In the genomic region with DNA sequence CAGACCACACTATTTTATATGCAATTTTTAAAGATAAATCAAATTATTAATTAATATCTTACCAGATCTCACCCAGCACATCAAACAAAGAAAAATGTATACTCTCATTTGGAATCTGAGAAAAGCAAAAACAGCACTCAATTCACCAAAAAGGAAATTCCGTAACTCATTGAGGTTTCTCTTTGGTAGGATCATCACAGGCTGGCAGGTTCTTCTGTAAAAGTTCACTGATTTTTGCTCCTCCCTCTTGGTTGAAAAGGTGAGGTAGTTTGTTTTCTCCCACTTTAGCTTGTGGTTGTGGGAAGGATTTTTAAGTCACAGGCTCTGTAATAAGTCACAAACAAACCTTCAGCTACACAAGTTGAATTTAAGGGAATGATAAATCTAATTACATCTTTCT, we compare ENCODE assay signal across 28 cellular contexts. TPM values are rescaled to one million over a fixed set of nuclear protein-coding genes. Genes with fewer than 3 reads are reported as not detected.
DNase-seq lines count a peak whose midpoint lies in the region; ATAC-seq and TF ChIP-seq lines count a peak whose summit lies in the region.
"Had no signal": no experiment of that assay in that cellular context is flagged by ENCODE, and none has a peak within 500 bp of the region (broad histone marks: within the 10 kb centered on the region; RNA-seq: fewer than 3 reads in every experiment).

A gene (minus strand): TSS at position 218 of the 400 bp plus-strand sequence. CDS start 110 bp downstream, at position 108.

- H3K79me2 ChIP-seq in mammary epithelial cell (ENCODE audit: insufficient read depth, low read length) = no peaks in the 10 kb centered on the region

- dilution Hi-C loops in mammary epithelial cell (cut with HindIII; ENCODE audit: low sequenced_read_pairs) = no loop called here

- H3K27ac Mint-ChIP-seq in MCF 10A (ENCODE audit: low read depth, unreplicated experiment) = no peak within 1 kb of the TSS
- H3K27ac Mint-ChIP-seq: CD14-positive monocyte; CD4-positive, alpha-beta memory T cell; CD4-positive, CD25-positive, alpha-beta regulatory T cell; CD8-positive, alpha-beta memory T cell had no signal

- H3K4me1 Mint-ChIP-seq in MCF 10A (ENCODE audit: insufficient read depth, unreplicated experiment) = no peaks in the 10 kb centered on the region
- H3K4me1 Mint-ChIP-seq: CD4-positive, alpha-beta memory T cell had no signal

- CTCF ChIA-PET in MCF 10A (lab: Yijun Ruan, JAX) = no interaction called here
- CTCF ChIA-PET in mammary epithelial cell (lab: Charles Lee; ENCODE audit: low non-redundant PET) = no interaction called here

- POLR2A ChIA-PET in MCF 10A (lab: Yijun Ruan, JAX) = no interaction called here

- no peaks in the 10 kb centered on the region for H3K9me3 ChIP-seq in mammary epithelial cell (replicated peaks; ENCODE audit: insufficient read depth, low read length)
- no peaks in the 10 kb centered on the region for H3K9me3 ChIP-seq in SK-N-MC (ENCODE audit: low read depth, low read length)
- H3K9me3 ChIP-seq in upper lobe of right lung = no peaks in the 10 kb centered on the region
- H3K9me3 ChIP-seq: A549, BE2C had no signal

- in situ Hi-C loops in mammary epithelial cell (cut with MboI; ENCODE audit: low sequenced_read_pairs in 2 of 2) = no loop called here

- BruUV-seq in MCF 10A (replicated peaks; lab: Mats Ljungman, UMichigan) (TSS peak; percentile 77), mammary epithelial cell (replicated peaks; lab: Mats Ljungman, UMichigan) (no TSS peak)

- H4K20me1 ChIP-seq in mammary epithelial cell (ENCODE audit: insufficient read depth, low read length) = no peaks in the 10 kb centered on the region
- H4K20me1 ChIP-seq: BLaER1 had no signal

- no peak within 1 kb of the TSS for H3K27ac ChIP-seq in mammary epithelial cell (ENCODE audit: insufficient read depth, low read depth, low read length)
- H3K27ac ChIP-seq in SK-N-MC = peak within 1 kb of the TSS; percentile 97
- H3K27ac ChIP-seq in upper lobe of right lung = no peak within 1 kb of the TSS
- H3K27ac ChIP-seq: 22Rv1, A549, BLaER1 had no signal

- H3K36me3 ChIP-seq in mammary epithelial cell (ENCODE audit: insufficient read depth, low read length) (no peaks in the 10 kb centered on the region), SK-N-MC (ENCODE audit: insufficient read depth, low read length) (no peaks in the 10 kb centered on the region), upper lobe of right lung (no peaks in the 10 kb centered on the region)
- H3K36me3 ChIP-seq: BE2C, BLaER1 had no signal

- H2AFZ ChIP-seq in mammary epithelial cell (ENCODE audit: low read depth, low read length) = no peak within 1 kb of the TSS

- DNase-seq in MCF 10A (ENCODE audit: unreplicated experiment) (no peak), mammary epithelial cell (no peak), SK-N-MC (ENCODE audit: low read depth, low spot score) (no peak), nucleus accumbens (lab: John Stamatoyannopoulos, UW) (no peak), upper lobe of right lung (no peak)
- DNase-seq: ACHN; BE2C; C1 segment of cervical spinal cord; CD4-positive, alpha-beta memory T cell; CD4-positive, CD25-positive, alpha-beta regulatory T cell; CD8-positive, alpha-beta memory T cell; COR-L47; DMS 273 treated with DMSO at 0.1 percent for 48 hours; DMS153; DMS53; DMS79; DND-41; EL; GDM1 had no signal

- intact Hi-C loops in MCF 10A (cut with micrococcal nuclease) = no loop called here
- intact Hi-C loops in mammary epithelial cell (cut with micrococcal nuclease) = no loop called here
- intact Hi-C loops in upper lobe of right lung (cut with DNase I) = no loop called here

- H3K4me3 ChIP-seq in mammary epithelial cell (replicated peaks in 1 of 3; ENCODE audit: insufficient read depth in 1 of 3, low read depth in 2 of 3, low read length in 3 of 3) = no peak within 1 kb of the TSS
- peak within 1 kb of the TSS; percentile 78 for H3K4me3 ChIP-seq in SK-N-MC
- no peak within 1 kb of the TSS for H3K4me3 ChIP-seq in upper lobe of right lung
- H3K4me3 ChIP-seq: A549, BLaER1, GM12878 had no signal

- 67% methylated on average over 1 of the region's 1 CpG for WGBS in mammary epithelial cell (ENCODE audit: low coverage, missing lambda C conversion rate)

- H3K9ac ChIP-seq in mammary epithelial cell (ENCODE audit: insufficient read depth, low read length) (no peak within 1 kb of the TSS), SK-N-MC (ENCODE audit: insufficient read length) (peak within 1 kb of the TSS; percentile 79)
- H3K9ac ChIP-seq: BLaER1 had no signal

- peaks cover 77% of the 10 kb centered on the region for H3K27me3 Mint-ChIP-seq in MCF 10A (ENCODE audit: insufficient read depth, unreplicated experiment)

- no peak for ATAC-seq in upper lobe of right lung
- ATAC-seq: A549, GM12878 had no signal

- no peaks in the 10 kb centered on the region for H3K9me3 Mint-ChIP-seq in MCF 10A (ENCODE audit: unreplicated experiment)
- H3K9me3 Mint-ChIP-seq: CD4-positive, alpha-beta memory T cell; CD4-positive, CD25-positive, alpha-beta regulatory T cell; CD8-positive, alpha-beta memory T cell had no signal

- TF ChIP-seq CTCF in MCF 10A (IDR thresholded peaks at IDR 0.05; ENCODE audit: unreplicated experiment) (no peak), mammary epithelial cell (conservative IDR thresholded peaks at IDR 0.05 in 1 of 2, IDR thresholded peaks at IDR 0.05 in 1 of 2; ENCODE audit: extremely low read depth in 1 of 2, insufficient read depth in 1 of 2, low read depth in 1 of 2, low read length in 2 of 2) (no peak), upper lobe of right lung (IDR thresholded peaks at IDR 0.05) (no peak)

- H3K4me3 Mint-ChIP-seq in MCF 10A (ENCODE audit: unreplicated experiment) = no peak within 1 kb of the TSS
- H3K4me3 Mint-ChIP-seq: CD14-positive monocyte; CD4-positive, alpha-beta memory T cell; CD4-positive, CD25-positive, alpha-beta regulatory T cell; CD8-positive, alpha-beta memory T cell had no signal

- H3K4me2 ChIP-seq in mammary epithelial cell (ENCODE audit: insufficient read depth, low read depth, low read length) = no peak within 1 kb of the TSS
- H3K4me2 ChIP-seq: A549, BLaER1 had no signal

- no peaks in the 10 kb centered on the region for H3K27me3 ChIP-seq in mammary epithelial cell (ENCODE audit: insufficient read depth, low read length)
- H3K27me3 ChIP-seq in upper lobe of right lung = no peaks in the 10 kb centered on the region
- H3K27me3 ChIP-seq: BLaER1 had no signal

- H3K4me1 ChIP-seq in mammary epithelial cell (ENCODE audit: insufficient read depth, low read length) = no peaks in the 10 kb centered on the region
- no peaks in the 10 kb centered on the region for H3K4me1 ChIP-seq in upper lobe of right lung
- H3K4me1 ChIP-seq: A549, BE2C, BLaER1 had no signal

- H3K36me3 Mint-ChIP-seq in MCF 10A (ENCODE audit: insufficient read depth, unreplicated experiment) = no peaks in the 10 kb centered on the region
- H3K36me3 Mint-ChIP-seq: CD14-positive monocyte; CD4-positive, alpha-beta memory T cell; CD4-positive, CD25-positive, alpha-beta regulatory T cell; CD8-positive, alpha-beta memory T cell had no signal

RNA-seq across cellular contexts. Expression of the gene that starts here (rescaled TPM):
- total RNA-seq in MCF 10A (2022) = not detected in 2 replicates
- total RNA-seq in mammary epithelial cell = not detected
- polyA plus RNA-seq in mammary epithelial cell = not detected
- polyA minus RNA-seq in mammary epithelial cell = not detected
- not detected for total RNA-seq in upper lobe of right lung
- total RNA-seq: A172; CD4-positive, alpha-beta memory T cell; CD4-positive, CD25-positive, alpha-beta regulatory T cell; CD8-positive, alpha-beta memory T cell; Daoy; G401; GM12878 had no signal
- polyA plus RNA-seq: A549; AG04450; CD14-positive monocyte; CD4-positive, alpha-beta memory T cell; CD4-positive, CD25-positive, alpha-beta regulatory T cell; CD8-positive, alpha-beta memory T cell had no signal
